Comparison of ENCODE assay signal across 9 cellular contexts in the genomic region with DNA sequence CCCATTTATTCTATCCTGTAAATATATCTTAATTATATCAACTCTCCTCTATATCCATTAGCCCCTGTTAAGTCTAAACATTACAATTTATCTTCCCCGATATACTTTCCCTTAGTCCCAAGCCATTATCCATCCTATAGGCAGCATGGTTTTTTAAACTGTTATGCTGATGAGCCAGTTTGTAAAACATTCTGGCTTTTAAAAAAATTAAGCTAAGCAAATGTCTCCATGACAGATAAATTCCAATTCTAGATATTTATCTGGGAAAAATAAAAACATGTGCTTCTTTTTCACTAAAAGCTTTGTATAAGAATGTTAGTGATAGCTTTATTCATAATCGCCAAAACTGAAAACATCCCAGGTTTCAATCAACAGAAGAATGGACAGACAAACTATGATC.
"Had no signal": no experiment of that assay in that cellular context is flagged by ENCODE, and none has a peak within 500 bp of the region (broad histone marks: within the 10 kb centered on the region; RNA-seq: fewer than 3 reads in every experiment).

No MANE protein-coding gene starts in this region.

- H3K4me1 ChIP-seq: HAP-1 had no signal

- H3K4me3 ChIP-seq: GM23248, HAP-1 had no signal

- ATAC-seq: HCT116 had no signal

- H3K9me3 ChIP-seq: HAP-1 had no signal

- DNase-seq: GM23248, GOT3, H7, HFFc6, IMR-90, KBM-7 had no signal

- H3K27ac ChIP-seq: GM23248, KMS-11 had no signal
